18 cellular contexts compared by ENCODE assay signal in genomic region chr4:11338990-11339782, GRCh38.
A peak's percentile ranks its signal among the peaks of the same experiment; 100 is the strongest.
DNase-seq lines count a peak whose midpoint lies in the region; ATAC-seq, FAIRE-seq and TF ChIP-seq lines count a peak whose summit lies in the region.
"Had no signal": no experiment of that assay in that cellular context is flagged by ENCODE, and none has a peak within 500 bp of the region (broad histone marks: within the 10 kb centered on the region; RNA-seq: fewer than 3 reads in every experiment).

No MANE protein-coding gene starts in this region.

- POLR2A ChIA-PET in HepG2 (lab: Yijun Ruan, JAX), result no interaction called here

- H3K79me2 ChIP-seq in HepG2 (ENCODE audit: insufficient read depth, low read length), result no peaks in the 10 kb centered on the region

- H3K4me3 ChIP-seq in BE2C (ENCODE audit: low read depth, low read length), result no peak overlapping the region
- H3K4me3 ChIP-seq in HepG2 (replicated peaks in 1 of 3; ENCODE audit: insufficient read depth in 1 of 3, low read depth in 2 of 3, low read length in 3 of 3), result no peak overlapping the region
- H3K4me3 ChIP-seq in gastroesophageal sphincter, result no peak overlapping the region
- H3K4me3 ChIP-seq: K562 had no signal

- no peak for FAIRE-seq in HepG2 (lab: Jason Lieb, UNC)
- FAIRE-seq: K562 had no signal

- H3K36me3 Mint-ChIP-seq in naive B cell, result no peaks in the 10 kb centered on the region
- H3K36me3 Mint-ChIP-seq: CD4-positive, alpha-beta memory T cell had no signal

- H3K27ac Mint-ChIP-seq in naive B cell, result peak overlapping the region in 5 of 6 donors; percentile 17 to 84 (median 40)
- H3K27ac Mint-ChIP-seq: CD4-positive, alpha-beta memory T cell had no signal

- peak overlapping the region in 7 of 8 donors; percentile 44 to 79 (median 64) for H3K4me3 Mint-ChIP-seq in naive B cell
- H3K4me3 Mint-ChIP-seq: CD4-positive, alpha-beta memory T cell had no signal

- TF ChIP-seq EP300 in HepG2 (IDR thresholded peaks at IDR 0.05; ENCODE audit: low read depth in 2 of 2, low read length in 2 of 2), result no peak
- TF ChIP-seq EP300 in HepG2 (CRISPR knock-in tag; IDR thresholded peaks at IDR 0.05; ENCODE audit: borderline replicate concordance), result no peak
- TF ChIP-seq EP300 in gastroesophageal sphincter (IDR thresholded peaks at IDR 0.05), result no peak

- H3K4me1 ChIP-seq in BE2C (no peaks in the 10 kb centered on the region), HepG2 (ENCODE audit: insufficient read depth, low read length) (no peaks in the 10 kb centered on the region), gastroesophageal sphincter (no peaks in the 10 kb centered on the region)

- no peak overlapping the region for H3K4me2 ChIP-seq in HepG2 (ENCODE audit: low read depth, low read length)

- H3K9ac ChIP-seq in HepG2 (ENCODE audit: insufficient read depth, low read depth, low read length), result no peak overlapping the region

- in situ Hi-C loops in HepG2 (cut with HindIII; ENCODE audit: extremely low pct_ligation_motif_present, low pct_unique_long_range_greater_than_20kb), result no loop called here

- peaks cover 43 to 62% (median 43%) of the 10 kb centered on the region in 3 donors for H3K4me1 Mint-ChIP-seq in naive B cell

- ATAC-seq in HG02610 (IDR thresholded peaks at IDR 0.05; ENCODE audit: unreplicated experiment) (peak; percentile 54), naive B cell (ENCODE audit: low read depth in 2 of 2) (peak; percentile 54 to 56), HepG2 (no peak), gastroesophageal sphincter (no peak)
- ATAC-seq: K562, PC-3 had no signal

- no peaks in the 10 kb centered on the region for H3K9me3 Mint-ChIP-seq in naive B cell

- TF ChIP-seq CTCF in BE2C (IDR thresholded peaks at IDR 0.05; ENCODE audit: low read depth, low read length), result no peak
- TF ChIP-seq CTCF in HepG2 (CRISPR knock-in tag; IDR thresholded peaks at IDR 0.05), result no peak
- no peak for TF ChIP-seq CTCF in gastroesophageal sphincter (IDR thresholded peaks at IDR 0.05)

- WGBS in HepG2 (ENCODE audit: low lambda C conversion rate), result 18% methylated on average over 5 of the region's 5 CpGs
- 62 to 92% methylated on average over 3 to 4 of the region's 5 CpGs for WGBS in gastroesophageal sphincter (ENCODE audit: low coverage in 1 of 2), 2 donors

- H3K27ac ChIP-seq in HepG2 (ENCODE audit: extremely low read length, insufficient read depth, low read length) (no peak overlapping the region), gastroesophageal sphincter (no peak overlapping the region)

- no peak for TF ChIP-seq RAD21 in HepG2 (CRISPR knock-in tag; IDR thresholded peaks at IDR 0.05)

- no peaks in the 10 kb centered on the region for H3K36me3 ChIP-seq in BE2C
- no peaks in the 10 kb centered on the region for H3K36me3 ChIP-seq in HepG2 (replicated peaks in 1 of 2; ENCODE audit: control insufficient read depth in 1 of 2, insufficient read depth in 2 of 2, low read length in 2 of 2)
- H3K36me3 ChIP-seq in gastroesophageal sphincter, result no peaks in the 10 kb centered on the region

- H3K27me3 ChIP-seq in BE2C (no peaks in the 10 kb centered on the region), HepG2 (ENCODE audit: control insufficient read depth in 1 of 2, insufficient read depth in 2 of 2, low read length in 2 of 2) (no peaks in the 10 kb centered on the region), gastroesophageal sphincter (peaks cover 8% of the 10 kb centered on the region)

- no TSS peak for BruUV-seq in HepG2 (replicated peaks; lab: Mats Ljungman, UMichigan)

- no peaks in the 10 kb centered on the region for H3K27me3 Mint-ChIP-seq in naive B cell

- peak; percentile 34 to 91 (median 76) for DNase-seq in NCI-H1417 (lab: John Stamatoyannopoulos, UW)
- no peak for DNase-seq in NCI-H1417 treated with DMSO at 0.1 percent for 48 hours (lab: John Stamatoyannopoulos, UW)
- DNase-seq in NCI-H2029 (lab: John Stamatoyannopoulos, UW), result peak; percentile 58
- peak; percentile 5 for DNase-seq in naive B cell
- no peak for DNase-seq in BE2C
- no peak for DNase-seq in HepG2 (ENCODE audit: low spot score)
- DNase-seq: activated effector memory CD4-positive, alpha-beta T cell treated with anti-CD3 and anti-CD28 coated beads, Interleukin-2, amount 50 U/mL, for 16 hours; aorta; CD4-positive, alpha-beta memory T cell; cortex of kidney; erythroblast; glutamatergic neuron; NCI-H2081 treated with DMSO at 0.1 percent for 48 hours; PC-3; stimulated activated naive CD4-positive, alpha-beta T cell had no signal

- CTCF ChIA-PET in HepG2 (lab: Yijun Ruan, JAX; ENCODE audit: low intra/inter-chr PET ratio, low total read pairs), result no interaction called here

- H2AFZ ChIP-seq in HepG2 (ENCODE audit: low read length), result no peak overlapping the region

- H3K9me3 ChIP-seq in BE2C (no peaks in the 10 kb centered on the region; the same call in none of the 2 replicates), HepG2 (ENCODE audit: low read length) (peaks cover 88% of the 10 kb centered on the region), gastroesophageal sphincter (no peaks in the 10 kb centered on the region)

- H4K20me1 ChIP-seq in HepG2 (ENCODE audit: insufficient read depth, low read length), result no peaks in the 10 kb centered on the region

- intact Hi-C loops in HepG2 (cut with micrococcal nuclease; ENCODE audit: unreplicated experiment), result no loop called here

- TF ChIP-seq POLR2A in HepG2 (IDR thresholded peaks at IDR 0.05; ENCODE audit: insufficient read depth in 1 of 2, low read depth in 2 of 2, low read length in 2 of 2) (no peak), gastroesophageal sphincter (IDR thresholded peaks at IDR 0.05) (no peak)

TF ChIP-seq in HepG2, 621 proteins besides CTCF, POLR2A, EP300 and RAD21:
- TF ChIP-seq JUN (CRISPR knock-in tag; IDR thresholded peaks at IDR 0.05) (no peak), GPN1 (CRISPR knock-in tag; IDR thresholded peaks at IDR 0.05; ENCODE audit: borderline replicate concordance) (no peak), ZNF737 (CRISPR knock-in tag; IDR thresholded peaks at IDR 0.05; ENCODE audit: borderline replicate concordance) (no peak), ZNF7 (CRISPR knock-in tag; IDR thresholded peaks at IDR 0.05) (no peak), ZNF274 (CRISPR knock-in tag; IDR thresholded peaks at IDR 0.05) (no peak), THAP11 (CRISPR knock-in tag; IDR thresholded peaks at IDR 0.05) (no peak), ZNF160 (CRISPR knock-in tag; IDR thresholded peaks at IDR 0.05) (no peak), ZNF33B (CRISPR knock-in tag; IDR thresholded peaks at IDR 0.05) (no peak), ZNF749 (CRISPR knock-in tag; IDR thresholded peaks at IDR 0.05; ENCODE audit: borderline replicate concordance) (no peak), ZNF788 (CRISPR knock-in tag; IDR thresholded peaks at IDR 0.05; ENCODE audit: borderline replicate concordance) (no peak), ZMAT5 (CRISPR knock-in tag; IDR thresholded peaks at IDR 0.05; ENCODE audit: borderline replicate concordance, low read depth) (no peak)
- TF ChIP-seq, protein P1, sequence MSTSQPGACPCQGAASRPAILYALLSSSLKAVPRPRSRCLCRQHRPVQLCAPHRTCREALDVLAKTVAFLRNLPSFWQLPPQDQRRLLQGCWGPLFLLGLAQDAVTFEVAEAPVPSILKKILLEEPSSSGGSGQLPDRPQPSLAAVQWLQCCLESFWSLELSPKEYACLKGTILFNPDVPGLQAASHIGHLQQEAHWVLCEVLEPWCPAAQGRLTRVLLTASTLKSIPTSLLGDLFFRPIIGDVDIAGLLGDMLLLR (CRISPR knock-in tag; IDR thresholded peaks at IDR 0.05), result no peak
- TF ChIP-seq, protein P2, sequence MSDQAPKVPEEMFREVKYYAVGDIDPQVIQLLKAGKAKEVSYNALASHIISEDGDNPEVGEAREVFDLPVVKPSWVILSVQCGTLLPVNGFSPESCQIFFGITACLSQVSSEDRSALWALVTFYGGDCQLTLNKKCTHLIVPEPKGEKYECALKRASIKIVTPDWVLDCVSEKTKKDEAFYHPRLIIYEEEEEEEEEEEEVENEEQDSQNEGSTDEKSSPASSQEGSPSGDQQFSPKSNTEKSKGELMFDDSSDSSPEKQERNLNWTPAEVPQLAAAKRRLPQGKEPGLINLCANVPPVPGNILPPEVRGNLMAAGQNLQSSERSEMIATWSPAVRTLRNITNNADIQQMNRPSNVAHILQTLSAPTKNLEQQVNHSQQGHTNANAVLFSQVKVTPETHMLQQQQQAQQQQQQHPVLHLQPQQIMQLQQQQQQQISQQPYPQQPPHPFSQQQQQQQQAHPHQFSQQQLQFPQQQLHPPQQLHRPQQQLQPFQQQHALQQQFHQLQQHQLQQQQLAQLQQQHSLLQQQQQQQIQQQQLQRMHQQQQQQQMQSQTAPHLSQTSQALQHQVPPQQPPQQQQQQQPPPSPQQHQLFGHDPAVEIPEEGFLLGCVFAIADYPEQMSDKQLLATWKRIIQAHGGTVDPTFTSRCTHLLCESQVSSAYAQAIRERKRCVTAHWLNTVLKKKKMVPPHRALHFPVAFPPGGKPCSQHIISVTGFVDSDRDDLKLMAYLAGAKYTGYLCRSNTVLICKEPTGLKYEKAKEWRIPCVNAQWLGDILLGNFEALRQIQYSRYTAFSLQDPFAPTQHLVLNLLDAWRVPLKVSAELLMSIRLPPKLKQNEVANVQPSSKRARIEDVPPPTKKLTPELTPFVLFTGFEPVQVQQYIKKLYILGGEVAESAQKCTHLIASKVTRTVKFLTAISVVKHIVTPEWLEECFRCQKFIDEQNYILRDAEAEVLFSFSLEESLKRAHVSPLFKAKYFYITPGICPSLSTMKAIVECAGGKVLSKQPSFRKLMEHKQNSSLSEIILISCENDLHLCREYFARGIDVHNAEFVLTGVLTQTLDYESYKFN (CRISPR knock-in tag; conservative IDR thresholded peaks at IDR 0.05), result no peak

Comparison
In these comparisons a context has a peak if more than half of its experiments do, and no peak if none do; other contexts are left out.
1. DNase-seq: peak in NCI-H1417 (3 of 3), NCI-H2029 (single experiment) and naive B cell (single experiment); none in NCI-H1417 treated with DMSO at 0.1 percent for 48 hours (single experiment), BE2C (single experiment) and HepG2 (single experiment).
2. ATAC-seq: peak in HG02610 (single experiment) and naive B cell (2 of 2); none in HepG2 (single experiment) and gastroesophageal sphincter (single experiment).